ENCODE assay signal across 1 cellular context in genomic region chr11:65919151-65920034, GRCh38.
TF ChIP-seq lines count a peak whose summit lies in the region.

TSS of gene DRAP1 (plus strand) at chr11:65919426. CDS start at chr11:65919502, 76 bp downstream.

TF ChIP-seq in K562, 482 proteins besides CTCF, POLR2A, EP300 and RAD21 (continued from another document and continues in another):
- TF ChIP-seq ZNF318 (IDR thresholded peaks at IDR 0.05; ENCODE audit: borderline replicate concordance in 1 of 2, low read depth in 1 of 2) (no peak), MXI1 (IDR thresholded peaks at IDR 0.05; ENCODE audit: low read depth, low read length) (0 out of 2 replicates have a peak, but pooled peaks have one; percentile 36), BCLAF1 (IDR thresholded peaks at IDR 0.05; ENCODE audit: borderline replicate concordance in 1 of 2, control insufficient read depth in 1 of 2, low read depth in 2 of 2, low read length in 1 of 2) (peak in 1 of 2 experiments; percentile 85; a peak in 1 of 4 replicates), CHD7 (IDR thresholded peaks at IDR 0.05; ENCODE audit: low read depth, low read length) (no peak), MAZ (CRISPR knock-in tag; conservative IDR thresholded peaks at IDR 0.05 in 1 of 2, IDR thresholded peaks at IDR 0.05 in 1 of 2) (peak; percentile 100), BRCA1 (IDR thresholded peaks at IDR 0.05) (no peak), BRCA1 (CRISPR knock-in tag; IDR thresholded peaks at IDR 0.05) (0 out of 2 replicates have a peak, but pooled peaks have one; percentile 7), SETDB1 (IDR thresholded peaks at IDR 0.05; ENCODE audit: low read length) (no peak), DACH1 (IDR thresholded peaks at IDR 0.05; ENCODE audit: partially characterized antibody) (no peak), CHD2 (IDR thresholded peaks at IDR 0.05; ENCODE audit: low read depth, low read length) (peak; percentile 35; the same call in 1 of the 2 replicates), ZNF253 (CRISPR knock-in tag; conservative IDR thresholded peaks at IDR 0.05) (no peak), IRF2 (CRISPR knock-in tag; IDR thresholded peaks at IDR 0.05) (no peak; the same call in 1 of the 2 replicates), SMARCE1 (IDR thresholded peaks at IDR 0.05) (no peak), HSF4 (CRISPR knock-in tag; IDR thresholded peaks at IDR 0.05; ENCODE audit: borderline replicate concordance) (no peak), ZNF133 (CRISPR knock-in tag; IDR thresholded peaks at IDR 0.05) (no peak), TAF7 (tag; IDR thresholded peaks at IDR 0.05) (no peak), ZC3H8 (IDR thresholded peaks at IDR 0.05) (no peak), ZNF589 (CRISPR knock-in tag; IDR thresholded peaks at IDR 0.05; ENCODE audit: low read depth) (peak; percentile 57; the same call in 1 of the 2 replicates), HCFC1 (IDR thresholded peaks at IDR 0.05; ENCODE audit: low read depth, low read length) (peak; percentile 60; the same call in 1 of the 2 replicates), PURB (CRISPR knock-in tag; IDR thresholded peaks at IDR 0.05; ENCODE audit: low read depth) (no peak), HMG20B (CRISPR knock-in tag; IDR thresholded peaks at IDR 0.05) (no peak), ATF7 (IDR thresholded peaks at IDR 0.05) (peak; percentile 84), KHSRP (IDR thresholded peaks at IDR 0.05) (no peak), TAF9B (IDR thresholded peaks at IDR 0.05; ENCODE audit: partially characterized antibody) (no peak), SMARCA5 (IDR thresholded peaks at IDR 0.05) (no peak), ZNF707 (CRISPR knock-in tag; conservative IDR thresholded peaks at IDR 0.05) (no peak), NR2F6 (CRISPR knock-in tag; IDR thresholded peaks at IDR 0.05) (no peak), ZNF212 (CRISPR knock-in tag; IDR thresholded peaks at IDR 0.05) (no peak), GATAD2A (IDR thresholded peaks at IDR 0.05) (no peak), ZNF239 (CRISPR knock-in tag; IDR thresholded peaks at IDR 0.05) (peak; percentile 57; the same call in 1 of the 2 replicates), CGGBP1 (CRISPR knock-in tag; IDR thresholded peaks at IDR 0.05) (peak; percentile 60; the same call in 1 of the 2 replicates), RAD51 (IDR thresholded peaks at IDR 0.05; ENCODE audit: borderline replicate concordance, low read depth) (no peak), ZBTB11 (CRISPR knock-in tag; IDR thresholded peaks at IDR 0.05) (peak in 1 of 3 experiments; percentile 74; a peak in 1 of 6 replicates)
